Comparison of ENCODE assay signal across 8 cellular contexts in genomic region chr13:60396783-60397692, GRCh38. TPM values are rescaled to one million over a fixed set of nuclear protein-coding genes. Genes with fewer than 3 reads are reported as not detected.
DNase-seq lines count a peak whose midpoint lies in the region; ATAC-seq and TF ChIP-seq lines count a peak whose summit lies in the region.

TSS of gene TDRD3 (plus strand) at chr13:60397220. CDS start at chr13:60397365, 145 bp downstream.

- H3K14ac ChIP-seq in IMR-90 (replicated peaks; ENCODE audit: low read depth, low read length): peak within 1 kb of the TSS; percentile 94

- H3K4ac ChIP-seq in IMR-90 (ENCODE audit: low read depth, low read length): peak within 1 kb of the TSS; percentile 91

- H3K4me1 Mint-ChIP-seq in activated T-cell treated with anti-CD3 and anti-CD28 coated beads, Interleukin-2, amount 50 U/mL, for 24 hours (ENCODE audit: low read depth): peaks cover 43% of the 10 kb centered on the region

- H2BK5ac ChIP-seq in IMR-90 (ENCODE audit: low read depth, low read length, poor library complexity, severe bottlenecking): peak within 1 kb of the TSS; percentile 81

- peak within 1 kb of the TSS; percentile 93 for H4K91ac ChIP-seq in IMR-90 (ENCODE audit: insufficient read depth, low read depth, low read length)

- peak; percentile 29 for DNase-seq in DMS53 treated with DMSO at 0.1 percent for 48 hours (lab: John Stamatoyannopoulos, UW; ENCODE audit: unreplicated experiment)
- peak; percentile 82 for DNase-seq in IMR-90
- DNase-seq in activated T-cell treated with anti-CD3 and anti-CD28 coated beads, Interleukin-2, amount 50 U/mL, for 24 hours: peak; percentile 89
- peak; percentile 56 for DNase-seq in stimulated activated CD8-positive, alpha-beta memory T cell treated with anti-CD3 and anti-CD28 coated beads, Interleukin-7, amount 100 ng/mL, for 24 hours (ENCODE audit: low read depth)

- H3K4me3 ChIP-seq in IMR-90 (ENCODE audit: insufficient read depth, low read depth, low read length) (peak within 1 kb of the TSS; percentile 81), muscle layer of colon (ENCODE audit: low read depth in 1 of 2, low read length in 2 of 2) (peak within 1 kb of the TSS; percentile 59 to 91)

- H4K5ac ChIP-seq in IMR-90 (ENCODE audit: low read depth, low read length): peak within 1 kb of the TSS; percentile 92

- H3K9ac ChIP-seq in IMR-90 (ENCODE audit: low read depth, low read length) (peak within 1 kb of the TSS; percentile 100), muscle layer of colon (ENCODE audit: low read length) (peak within 1 kb of the TSS; percentile 84)

- peak within 1 kb of the TSS; percentile 87 for H3K23ac ChIP-seq in IMR-90 (ENCODE audit: low read depth, low read length)

- peaks cover 15 to 19% of the 10 kb centered on the region in 2 experiments for H3K79me1 ChIP-seq in IMR-90 (ENCODE audit: low read depth in 1 of 2, low read length in 2 of 2)

- BruUV-seq in IMR-90 (replicated peaks; lab: Mats Ljungman, UMichigan): no TSS peak

- peaks cover 5% of the 10 kb centered on the region; the same call in 1 of the 2 replicates for H3K4me1 ChIP-seq in IMR-90 (ENCODE audit: control insufficient read depth, insufficient read depth, low read length)
- peaks cover 22% of the 10 kb centered on the region for H3K4me1 ChIP-seq in muscle layer of colon (ENCODE audit: insufficient read depth, low read length)

- H2AK9ac ChIP-seq in IMR-90 (replicated peaks; ENCODE audit: low read depth, low read length, poor library complexity): peak within 1 kb of the TSS; percentile 94

- no peaks in the 10 kb centered on the region for H3K27me3 Mint-ChIP-seq in activated T-cell treated with anti-CD3 and anti-CD28 coated beads, Interleukin-2, amount 50 U/mL, for 24 hours

- no peaks in the 10 kb centered on the region for H3K9me3 ChIP-seq in IMR-90 (ENCODE audit: control insufficient read depth, insufficient read depth, low read length)
- no peaks in the 10 kb centered on the region for H3K9me3 ChIP-seq in muscle layer of colon (ENCODE audit: low read length)

- POLR2A ChIA-PET in IMR-90 (lab: Charles Lee; ENCODE audit: unreplicated experiment): interaction anchor here (0.7 kb wide), 1 partner anchor 550 kb away, joined by 12 read pairs; no protein-coding TSS in a partner anchor

- H2BK20ac ChIP-seq in IMR-90 (ENCODE audit: low read depth, low read length): no peak within 1 kb of the TSS; the same call in 1 of the 2 replicates

- TF ChIP-seq CTCF in IMR-90 (conservative IDR thresholded peaks at IDR 0.05; ENCODE audit: low read depth, low read length): peak; percentile 70

- H3K36me3 ChIP-seq in IMR-90 (ENCODE audit: control insufficient read depth, insufficient read depth, low read length) (no peaks in the 10 kb centered on the region), muscle layer of colon (ENCODE audit: insufficient read depth, low read length) (no peaks in the 10 kb centered on the region)

- peak within 1 kb of the TSS; percentile 91 for H3K4me3 Mint-ChIP-seq in activated T-cell treated with anti-CD3 and anti-CD28 coated beads, Interleukin-2, amount 50 U/mL, for 24 hours

- H3K36me3 Mint-ChIP-seq in activated T-cell treated with anti-CD3 and anti-CD28 coated beads, Interleukin-2, amount 50 U/mL, for 24 hours (ENCODE audit: low read depth): peaks cover 13% of the 10 kb centered on the region

- dilution Hi-C loops in IMR-90 (cut with HindIII; ENCODE audit: low sequenced_read_pairs, unreplicated experiment): no loop called here

- H3K27ac ChIP-seq in IMR-90 (ENCODE audit: insufficient read depth, low read length): peak within 1 kb of the TSS; percentile 99
- peak within 1 kb of the TSS; percentile 86 for H3K27ac ChIP-seq in muscle layer of colon (ENCODE audit: low read depth, low read length)

- peak within 1 kb of the TSS; percentile 88 for H2AK5ac ChIP-seq in IMR-90 (ENCODE audit: low read depth, low read length)

- in situ Hi-C loops in IMR-90 (cut with MboI; ENCODE audit: low sequenced_read_pairs): no loop called here

- H2BK15ac ChIP-seq in IMR-90 (ENCODE audit: low read depth, low read length): no peak within 1 kb of the TSS

- peak within 1 kb of the TSS; percentile 92 for H3K56ac ChIP-seq in IMR-90 (ENCODE audit: extremely low read depth, insufficient read depth, low read length)

- H4K20me1 ChIP-seq in IMR-90 (ENCODE audit: insufficient read depth, low read length): no peaks in the 10 kb centered on the region

- H3K27ac Mint-ChIP-seq in activated T-cell treated with anti-CD3 and anti-CD28 coated beads, Interleukin-2, amount 50 U/mL, for 24 hours: peak within 1 kb of the TSS; percentile 99

- intact Hi-C loops in IMR-90 (cut with micrococcal nuclease): loop anchor here (2.0 to 10.0 kb wide), 5 partner anchors 35 to 624 kb away; no protein-coding TSS in a partner anchor

- no peaks in the 10 kb centered on the region for H3K9me3 Mint-ChIP-seq in activated T-cell treated with anti-CD3 and anti-CD28 coated beads, Interleukin-2, amount 50 U/mL, for 24 hours

- ATAC-seq in GM21529 (IDR thresholded peaks at IDR 0.05; ENCODE audit: unreplicated experiment) (peak; percentile 60), IMR-90 (ENCODE audit: low read depth) (peak; percentile 65), esophagus mucosa (peak; percentile 87)

- H3K27me3 ChIP-seq in IMR-90 (ENCODE audit: control insufficient read depth, insufficient read depth, low read length) (no peaks in the 10 kb centered on the region), muscle layer of colon (ENCODE audit: control insufficient read depth in 1 of 2, insufficient read depth in 2 of 2, low read length in 2 of 2) (no peaks in the 10 kb centered on the region)

- H2BK120ac ChIP-seq in IMR-90 (ENCODE audit: low read depth, low read length): peak within 1 kb of the TSS; percentile 71

- H3K4me2 ChIP-seq in IMR-90 (ENCODE audit: low read depth, low read length): peak within 1 kb of the TSS; percentile 93

- no peak for TF ChIP-seq POLR2A in IMR-90 (IDR thresholded peaks at IDR 0.05; ENCODE audit: low read depth, low read length)

- 0 out of 2 replicates have a peak, but pooled peaks have one; percentile 7 for TF ChIP-seq RAD21 in IMR-90 (IDR thresholded peaks at IDR 0.05; ENCODE audit: low read length)

- H3K18ac ChIP-seq in IMR-90 (ENCODE audit: low read depth, low read length): peak within 1 kb of the TSS; percentile 88

- peak within 1 kb of the TSS; percentile 79 to 92 for H4K8ac ChIP-seq in IMR-90 (ENCODE audit: low read depth in 2 of 2, low read length in 2 of 2)

- H3K9me1 ChIP-seq in IMR-90 (ENCODE audit: insufficient read depth, low read length): no peaks in the 10 kb centered on the region

- CTCF ChIA-PET in IMR-90 (lab: Yijun Ruan, JAX): interaction anchor here (1.0 kb wide), 1 partner anchor 34 kb away, joined by 7 read pairs; no protein-coding TSS in a partner anchor

- H2AFZ ChIP-seq in IMR-90 (replicated peaks; ENCODE audit: low read length, poor library complexity): peak within 1 kb of the TSS; percentile 95

- 0% methylated on average over 20 of the region's 82 CpGs; no CpG with 5 or more reads in 1 of the 2 experiments for WGBS in IMR-90 (ENCODE audit: extremely low coverage in 2 of 2, insufficient read length in 1 of 2), 2 experiments

TF ChIP-seq in IMR-90, 13 proteins besides CTCF, POLR2A, EP300 and RAD21 (continues in another document):
- no peak for TF ChIP-seq NFE2L2 (IDR thresholded peaks at IDR 0.05; ENCODE audit: low read depth, low read length)
- no peak for TF ChIP-seq ELK1 (IDR thresholded peaks at IDR 0.05; ENCODE audit: borderline replicate concordance, low read depth, low read length)
- TF ChIP-seq BHLHE40 (IDR thresholded peaks at IDR 0.05; ENCODE audit: low read depth, low read length): 0 out of 2 replicates have a peak, but pooled peaks have one; percentile 31

TF ChIP-seq in PFSK-1, 5 proteins besides CTCF, POLR2A, EP300 and RAD21:
- TF ChIP-seq POLR2AphosphoS5 (IDR thresholded peaks at IDR 0.05; ENCODE audit: low read depth, low read length) (peak; percentile 47; the same call in 1 of the 2 replicates), TAF1 (IDR thresholded peaks at IDR 0.05; ENCODE audit: borderline replicate concordance, insufficient read depth, low read length) (peak; percentile 11; the same call in 1 of the 2 replicates), FOXP2 (optimal IDR thresholded peaks at IDR 0.05; ENCODE audit: borderline replicate concordance, extremely low read depth, extremely low read length, insufficient read depth) (no peak)

RNA-seq across cellular contexts. Expression of gene TDRD3, which starts in this region (rescaled TPM):
- 12.0 and 14.7 TPM in 2 replicates for total RNA-seq in IMR-90 (2012; rRNA removed)
- polyA plus RNA-seq in IMR-90 (2012; rRNA removed): 3.4 and 3.9 TPM in 2 replicates
- 0.38 and 0.97 TPM in 2 replicates for polyA plus RNA-seq in IMR-90 (2012; cell fraction: cytosol; rRNA removed)
- 0.61 and 8.8 TPM in 2 replicates for polyA plus RNA-seq in IMR-90 (2012; cell fraction: nucleus; rRNA removed; ENCODE audit: low replicate concordance)
- polyA plus RNA-seq in PFSK-1 (2012; ENCODE audit: insufficient read length, low read depth): 4.8 TPM
- 19.0 TPM for total RNA-seq in esophagus mucosa

Comparison
In these comparisons a context has a peak if more than half of its experiments do, and no peak if none do; other contexts are left out.
1. Peak in every context shown above with its lines: DNase-seq, ATAC-seq, H3K4me3 ChIP-seq and H3K27ac ChIP-seq.
2. DNase-seq: peak in every context shown above with its lines; median percentile 89 in activated T-cell treated with anti-CD3 and anti-CD28 coated beads, Interleukin-2, amount 50 U/mL, for 24 hours; 82 in IMR-90; 56 in stimulated activated CD8-positive, alpha-beta memory T cell treated with anti-CD3 and anti-CD28 coated beads, Interleukin-7, amount 100 ng/mL, for 24 hours; 29 in DMS53 treated with DMSO at 0.1 percent for 48 hours.